ENCODE assay signal across 1 cellular context in genomic region chr4:73408181-73408867, GRCh38.
TF ChIP-seq lines count a peak whose summit lies in the region.

No MANE protein-coding gene starts in this region.

TF ChIP-seq in HepG2, 621 proteins besides CTCF, POLR2A, EP300 and RAD21 (continued from another document and continues in another):
- TF ChIP-seq FOXO4 (CRISPR knock-in tag; conservative IDR thresholded peaks at IDR 0.05) = 0 out of 2 replicates have a peak, but pooled peaks have one; percentile 69
- TF ChIP-seq NFIC (IDR thresholded peaks at IDR 0.05; ENCODE audit: low read length) = no peak; the same call in 1 of the 2 replicates
- TF ChIP-seq TAF15 (IDR thresholded peaks at IDR 0.05; ENCODE audit: low read depth, low read length, poor library complexity, severe bottlenecking) = no peak
- TF ChIP-seq ZNF260 (CRISPR knock-in tag; IDR thresholded peaks at IDR 0.05; ENCODE audit: borderline replicate concordance, low read depth) = no peak
- peak; percentile 75; the same call in 1 of the 2 replicates for TF ChIP-seq SSRP1 (CRISPR knock-in tag; IDR thresholded peaks at IDR 0.05)
- no peak for TF ChIP-seq SMAD9 (CRISPR knock-in tag; IDR thresholded peaks at IDR 0.05)
- no peak for TF ChIP-seq ARID3A (IDR thresholded peaks at IDR 0.05; ENCODE audit: low read depth, low read length)
- 0 out of 2 replicates have a peak, but pooled peaks have one; percentile 10 for TF ChIP-seq HOXA5 (CRISPR knock-in tag; IDR thresholded peaks at IDR 0.05)
- no peak for TF ChIP-seq ZNF512B (CRISPR knock-in tag; IDR thresholded peaks at IDR 0.05; ENCODE audit: borderline replicate concordance)
- no peak for TF ChIP-seq NCOA2 (CRISPR knock-in tag; IDR thresholded peaks at IDR 0.05)
- TF ChIP-seq RBFOX2 (IDR thresholded peaks at IDR 0.05; ENCODE audit: low read depth, low read length) = peak; percentile 8
- TF ChIP-seq PREB (CRISPR knock-in tag; IDR thresholded peaks at IDR 0.05) = no peak
- no peak for TF ChIP-seq CBX2 (IDR thresholded peaks at IDR 0.05; ENCODE audit: low read depth, low read length)
- TF ChIP-seq CBX2 (CRISPR knock-in tag; IDR thresholded peaks at IDR 0.05; ENCODE audit: low read depth) = no peak
- peak in 1 of 2 experiments; percentile 17; a peak in 1 of 4 replicates for TF ChIP-seq ATF4 (CRISPR knock-in tag; IDR thresholded peaks at IDR 0.05)
- peak; percentile 87 for TF ChIP-seq MLLT10 (CRISPR knock-in tag; IDR thresholded peaks at IDR 0.05)
- TF ChIP-seq ELF4 (CRISPR knock-in tag; IDR thresholded peaks at IDR 0.05; ENCODE audit: borderline replicate concordance) = no peak
- 0 out of 2 replicates have a peak, but pooled peaks have one; percentile 3 for TF ChIP-seq ZBTB43 (CRISPR knock-in tag; conservative IDR thresholded peaks at IDR 0.05)
- TF ChIP-seq EED (CRISPR knock-in tag; IDR thresholded peaks at IDR 0.05) = no peak
- 0 out of 2 replicates have a peak, but pooled peaks have one; percentile 46 for TF ChIP-seq PRMT3 (CRISPR knock-in tag; IDR thresholded peaks at IDR 0.05; ENCODE audit: borderline replicate concordance, low read depth)
- TF ChIP-seq ARID5B (CRISPR knock-in tag; IDR thresholded peaks at IDR 0.05) = no peak
- 0 out of 2 replicates have a peak, but pooled peaks have one; percentile 59 for TF ChIP-seq SNAI1 (CRISPR knock-in tag; IDR thresholded peaks at IDR 0.05; ENCODE audit: borderline replicate concordance)
- TF ChIP-seq KDM4B (CRISPR knock-in tag; IDR thresholded peaks at IDR 0.05) = no peak
- TF ChIP-seq ZSCAN31 (CRISPR knock-in tag; IDR thresholded peaks at IDR 0.05; ENCODE audit: low read depth) = no peak
- no peak for TF ChIP-seq ZNF101 (CRISPR knock-in tag; IDR thresholded peaks at IDR 0.05; ENCODE audit: borderline replicate concordance, low read depth)
- no peak for TF ChIP-seq FOXP1 (IDR thresholded peaks at IDR 0.05)
- TF ChIP-seq FOXP1 (CRISPR knock-in tag; IDR thresholded peaks at IDR 0.05) = no peak
- TF ChIP-seq NFAT5 (CRISPR knock-in tag; IDR thresholded peaks at IDR 0.05) = no peak
- no peak for TF ChIP-seq ZNF441 (CRISPR knock-in tag; IDR thresholded peaks at IDR 0.05; ENCODE audit: borderline replicate concordance)
- TF ChIP-seq ZNF749 (CRISPR knock-in tag; IDR thresholded peaks at IDR 0.05; ENCODE audit: borderline replicate concordance) = no peak
- TF ChIP-seq BCLAF1 (IDR thresholded peaks at IDR 0.05) = no peak
- TF ChIP-seq ZNF274 (CRISPR knock-in tag; IDR thresholded peaks at IDR 0.05) = no peak
